Comparison of ENCODE assay signal across 1 cellular context in the genomic region with DNA sequence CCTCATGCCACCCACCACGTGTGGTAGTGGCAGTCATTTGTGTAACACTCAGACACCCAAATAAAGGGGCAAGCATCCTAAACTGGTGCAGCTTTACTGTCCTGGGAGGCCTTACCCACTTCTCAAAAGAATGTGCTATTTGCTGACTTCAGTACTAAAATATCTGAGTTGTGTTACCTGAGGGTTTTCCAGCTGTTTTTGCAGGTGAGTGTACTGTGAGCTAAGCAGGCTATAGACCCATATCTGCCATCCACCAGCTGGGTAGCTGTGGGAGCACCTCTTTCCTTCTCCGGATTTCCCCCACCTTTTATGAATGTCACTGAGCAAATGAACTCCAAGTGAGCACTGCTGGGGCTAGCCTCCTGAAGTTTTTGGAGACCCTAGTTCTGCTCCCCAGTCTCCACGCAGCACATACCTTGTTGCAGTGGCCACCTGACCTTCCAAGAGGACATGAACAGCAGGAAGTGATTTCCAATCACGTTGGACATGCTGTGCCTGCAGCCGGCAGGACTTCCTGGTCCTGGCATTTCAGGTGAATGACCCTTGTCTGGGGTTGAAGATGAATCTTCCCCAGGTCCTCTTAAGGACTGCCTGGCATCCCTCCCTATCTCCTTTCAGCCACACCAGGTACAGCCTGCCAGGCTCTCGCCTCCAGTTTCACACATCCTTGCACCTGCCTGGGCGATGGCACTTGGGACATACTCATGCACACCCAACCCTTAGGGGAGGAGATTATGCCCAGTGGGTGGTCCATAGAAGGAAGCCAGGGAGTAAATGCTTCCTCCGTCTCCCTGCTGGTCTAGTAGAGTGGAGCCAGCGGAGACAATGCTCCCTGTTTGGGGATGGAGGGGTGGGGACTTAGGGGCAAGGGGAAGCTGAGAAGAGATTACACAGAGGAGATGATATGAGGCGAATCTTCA.
TF ChIP-seq lines count a peak whose summit lies in the region.

No MANE protein-coding gene starts in this region.

TF ChIP-seq in HepG2, 621 proteins besides CTCF, POLR2A, EP300 and RAD21 (continued from another document):
- TF ChIP-seq, protein P1, sequence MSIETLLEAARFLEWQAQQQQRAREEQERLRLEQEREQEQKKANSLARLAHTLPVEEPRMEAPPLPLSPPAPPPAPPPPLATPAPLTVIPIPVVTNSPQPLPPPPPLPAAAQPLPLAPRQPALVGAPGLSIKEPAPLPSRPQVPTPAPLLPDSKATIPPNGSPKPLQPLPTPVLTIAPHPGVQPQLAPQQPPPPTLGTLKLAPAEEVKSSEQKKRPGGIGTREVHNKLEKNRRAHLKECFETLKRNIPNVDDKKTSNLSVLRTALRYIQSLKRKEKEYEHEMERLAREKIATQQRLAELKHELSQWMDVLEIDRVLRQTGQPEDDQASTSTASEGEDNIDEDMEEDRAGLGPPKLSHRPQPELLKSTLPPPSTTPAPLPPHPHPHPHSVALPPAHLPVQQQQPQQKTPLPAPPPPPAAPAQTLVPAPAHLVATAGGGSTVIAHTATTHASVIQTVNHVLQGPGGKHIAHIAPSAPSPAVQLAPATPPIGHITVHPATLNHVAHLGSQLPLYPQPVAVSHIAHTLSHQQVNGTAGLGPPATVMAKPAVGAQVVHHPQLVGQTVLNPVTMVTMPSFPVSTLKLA (IDR thresholded peaks at IDR 0.05) = 0 out of 2 replicates have a peak, but pooled peaks have one; percentile 19
- TF ChIP-seq, protein P2, sequence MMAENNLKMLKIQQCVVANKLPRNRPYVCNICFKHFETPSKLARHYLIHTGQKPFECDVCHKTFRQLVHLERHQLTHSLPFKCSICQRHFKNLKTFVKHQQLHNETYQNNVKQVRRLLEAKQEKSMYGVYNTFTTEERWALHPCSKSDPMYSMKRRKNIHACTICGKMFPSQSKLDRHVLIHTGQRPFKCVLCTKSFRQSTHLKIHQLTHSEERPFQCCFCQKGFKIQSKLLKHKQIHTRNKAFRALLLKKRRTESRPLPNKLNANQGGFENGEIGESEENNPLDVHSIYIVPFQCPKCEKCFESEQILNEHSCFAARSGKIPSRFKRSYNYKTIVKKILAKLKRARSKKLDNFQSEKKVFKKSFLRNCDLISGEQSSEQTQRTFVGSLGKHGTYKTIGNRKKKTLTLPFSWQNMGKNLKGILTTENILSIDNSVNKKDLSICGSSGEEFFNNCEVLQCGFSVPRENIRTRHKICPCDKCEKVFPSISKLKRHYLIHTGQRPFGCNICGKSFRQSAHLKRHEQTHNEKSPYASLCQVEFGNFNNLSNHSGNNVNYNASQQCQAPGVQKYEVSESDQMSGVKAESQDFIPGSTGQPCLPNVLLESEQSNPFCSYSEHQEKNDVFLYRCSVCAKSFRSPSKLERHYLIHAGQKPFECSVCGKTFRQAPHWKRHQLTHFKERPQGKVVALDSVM (CRISPR knock-in tag; IDR thresholded peaks at IDR 0.05) = no peak
- TF ChIP-seq RBAK (CRISPR knock-in tag; IDR thresholded peaks at IDR 0.05) = no peak
- no peak for TF ChIP-seq DMAP1 (CRISPR knock-in tag; IDR thresholded peaks at IDR 0.05)
- no peak for TF ChIP-seq HOXA5 (CRISPR knock-in tag; IDR thresholded peaks at IDR 0.05)
- no peak for TF ChIP-seq ADNP (CRISPR knock-in tag; IDR thresholded peaks at IDR 0.05)
TF ChIP-seq in HepG2: peak in this region for 2.
